2 cellular contexts compared by ENCODE assay signal in the genomic region with DNA sequence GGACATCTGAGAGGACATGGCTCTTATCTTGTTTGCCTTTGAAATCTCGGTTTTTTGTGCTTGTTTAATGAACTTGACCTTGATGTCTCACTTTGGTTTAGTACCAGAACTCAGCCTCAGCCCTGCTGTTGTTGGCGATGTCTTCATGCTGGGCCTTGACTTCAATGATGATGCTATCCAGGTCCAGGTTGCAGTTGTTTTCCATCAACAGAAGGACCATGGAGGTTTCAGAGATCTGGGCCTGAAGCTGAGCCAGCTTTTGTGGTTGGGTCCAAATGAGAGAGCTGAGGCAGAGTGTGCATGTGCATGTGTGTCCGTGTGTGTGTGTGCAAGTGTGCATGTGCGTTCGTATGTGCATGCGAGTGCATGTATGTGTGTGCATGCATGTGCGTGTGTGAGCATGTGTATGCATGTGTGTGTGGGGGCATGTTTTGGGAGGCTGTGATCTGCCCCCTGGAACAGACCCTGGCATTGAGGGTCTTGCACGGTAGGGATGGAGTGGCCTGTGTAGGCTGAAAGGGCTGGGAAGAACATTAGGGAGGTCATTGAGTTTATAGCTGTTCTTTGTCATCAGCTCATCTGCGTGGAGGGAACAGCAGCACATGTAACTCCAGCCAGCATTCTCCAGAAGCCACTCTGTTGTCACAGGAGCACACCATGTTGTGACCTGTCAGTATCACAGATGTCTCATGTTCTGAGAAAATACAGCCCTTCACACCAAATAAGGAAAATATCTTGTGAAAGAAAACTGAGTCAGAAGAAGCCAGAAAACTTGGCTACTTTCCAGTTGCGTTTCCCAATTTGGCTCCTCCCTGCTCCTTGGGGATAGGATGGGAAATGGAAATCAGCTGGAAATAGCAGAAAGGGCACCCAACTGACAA.
TF ChIP-seq lines count a peak whose summit lies in the region.

No MANE protein-coding gene starts in this region.

TF ChIP-seq in IMR-90, 13 proteins besides CTCF, POLR2A, EP300 and RAD21:
- 0 out of 2 replicates have a peak, but pooled peaks have one; percentile 24 for TF ChIP-seq MXI1 (IDR thresholded peaks at IDR 0.05; ENCODE audit: borderline replicate concordance, low read depth, low read length)
- TF ChIP-seq MAFK (IDR thresholded peaks at IDR 0.05; ENCODE audit: low read depth, low read length): no peak
- TF ChIP-seq CEBPB (IDR thresholded peaks at IDR 0.05; ENCODE audit: low read depth, low read length): peak; percentile 44; the same call in 1 of the 2 replicates

TF ChIP-seq in liver, 16 proteins besides CTCF, POLR2A, EP300 and RAD21:
- TF ChIP-seq RXRA (IDR thresholded peaks at IDR 0.05) (peak in 1 of 2 donors; percentile 4), GABPA (IDR thresholded peaks at IDR 0.05 in 1 of 2, conservative IDR thresholded peaks at IDR 0.05 in 1 of 2) (no peak), NR2F2 (IDR thresholded peaks at IDR 0.05) (peak; percentile 51)
